8 cellular contexts compared by ENCODE assay signal in the genomic region with DNA sequence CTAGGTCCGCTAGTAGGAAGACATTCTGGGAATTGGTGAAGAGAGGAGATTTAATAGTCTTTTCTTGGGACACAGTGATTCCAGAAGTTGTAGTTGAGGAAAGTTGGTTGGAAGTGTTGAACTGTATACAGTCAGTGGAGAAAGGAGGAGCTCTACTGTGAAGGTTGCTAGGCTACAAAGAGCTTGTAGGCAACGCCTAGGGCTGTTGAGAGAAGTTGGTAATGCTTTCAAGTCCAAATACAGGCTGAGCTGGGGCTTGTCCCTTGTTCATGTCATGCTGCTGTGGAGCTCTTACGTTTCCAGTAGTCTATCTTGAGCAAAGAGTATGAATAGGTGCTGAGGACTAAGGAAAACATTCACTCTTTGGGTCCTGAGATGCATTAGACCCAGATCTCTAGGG. TPM values are rescaled to one million over a fixed set of nuclear protein-coding genes. Genes with fewer than 3 reads are reported as not detected.
A peak's percentile ranks its signal among the peaks of the same experiment; 100 is the strongest.
DNase-seq lines count a peak whose midpoint lies in the region; ATAC-seq and TF ChIP-seq lines count a peak whose summit lies in the region.

No MANE protein-coding gene starts in this region.

- no peaks in the 10 kb centered on the region for H3K9me3 Mint-ChIP-seq in activated naive CD4-positive, alpha-beta T cell treated with anti-CD3 and anti-CD28 coated beads, Interleukin-2, amount 10 ng/mL, durations not matched to agents 7 days and 5 days
- no peaks in the 10 kb centered on the region for H3K9me3 Mint-ChIP-seq in activated CD8-positive, alpha-beta T cell treated with anti-CD3 and anti-CD28 coated beads for 36 hours
- no peaks in the 10 kb centered on the region for H3K9me3 Mint-ChIP-seq in stimulated activated effector memory CD8-positive, alpha-beta T cell treated with anti-CD3 and anti-CD28 coated beads, Interleukin-12 subunit alpha, Interleukin-12 subunit beta, amount 100 ng/mL, for 72 hours

- ATAC-seq in activated CD8-positive, alpha-beta T cell treated with anti-CD3 and anti-CD28 coated beads for 36 hours: no peak
- ATAC-seq in stimulated activated effector memory CD8-positive, alpha-beta T cell treated with anti-CD3 and anti-CD28 coated beads, Interleukin-12 subunit alpha, Interleukin-12 subunit beta, amount 100 ng/mL, for 72 hours: no peak
- ATAC-seq in HG02970 (IDR thresholded peaks at IDR 0.05; ENCODE audit: low FRiP score, unreplicated experiment) (no peak), HG03135 (IDR thresholded peaks at IDR 0.05; ENCODE audit: unreplicated experiment) (no peak)

- peak overlapping the region; percentile 89 to 91 for H3K27ac ChIP-seq in right atrium auricular region

- no peaks in the 10 kb centered on the region for H3K27me3 ChIP-seq in right atrium auricular region

- intact Hi-C loops in activated CD8-positive, alpha-beta T cell treated with anti-CD3 and anti-CD28 coated beads for 36 hours (cut with micrococcal nuclease): no loop called here

- peaks cover 27% of the 10 kb centered on the region for H3K4me1 Mint-ChIP-seq in activated naive CD4-positive, alpha-beta T cell treated with anti-CD3 and anti-CD28 coated beads, Interleukin-2, amount 10 ng/mL, durations not matched to agents 7 days and 5 days
- H3K4me1 Mint-ChIP-seq in activated CD8-positive, alpha-beta T cell treated with anti-CD3 and anti-CD28 coated beads for 36 hours (ENCODE audit: low read depth): peaks cover 31% of the 10 kb centered on the region
- peaks cover 28% of the 10 kb centered on the region for H3K4me1 Mint-ChIP-seq in stimulated activated effector memory CD8-positive, alpha-beta T cell treated with anti-CD3 and anti-CD28 coated beads, Interleukin-12 subunit alpha, Interleukin-12 subunit beta, amount 100 ng/mL, for 72 hours

- no peak for DNase-seq in activated naive CD4-positive, alpha-beta T cell treated with anti-CD3 and anti-CD28 coated beads, Interleukin-2, amount 10 ng/mL, durations not matched to agents 7 days and 5 days
- no peak for DNase-seq in activated naive CD4-positive, alpha-beta T cell treated with Interleukin-2 at 50 U/mL for 16 hours
- peak; percentile 9 for DNase-seq in activated CD8-positive, alpha-beta T cell treated with anti-CD3 and anti-CD28 coated beads for 36 hours
- DNase-seq in right atrium auricular region (ENCODE audit: low spot score) (no peak), NCI-H1417 treated with DMSO at 0.1 percent for 48 hours (lab: John Stamatoyannopoulos, UW) (no peak)
- no peak for DNase-seq in stimulated activated effector memory CD8-positive, alpha-beta T cell treated with anti-CD3 and anti-CD28 coated beads, Interleukin-12 subunit alpha, Interleukin-12 subunit beta, amount 100 ng/mL, for 72 hours (ENCODE audit: low spot score in 2 of 2)

- H3K4me3 ChIP-seq in right atrium auricular region: peak overlapping the region; percentile 94 to 95

- H3K27me3 Mint-ChIP-seq in activated naive CD4-positive, alpha-beta T cell treated with anti-CD3 and anti-CD28 coated beads, Interleukin-2, amount 10 ng/mL, durations not matched to agents 7 days and 5 days: peaks cover 11% of the 10 kb centered on the region
- H3K27me3 Mint-ChIP-seq in activated CD8-positive, alpha-beta T cell treated with anti-CD3 and anti-CD28 coated beads for 36 hours: no peaks in the 10 kb centered on the region

- TF ChIP-seq CTCF in activated CD8-positive, alpha-beta T cell treated with anti-CD3 and anti-CD28 coated beads for 36 hours (IDR thresholded peaks at IDR 0.05): no peak
- TF ChIP-seq CTCF in right atrium auricular region (IDR thresholded peaks at IDR 0.05): no peak

- H3K4me3 Mint-ChIP-seq in activated naive CD4-positive, alpha-beta T cell treated with anti-CD3 and anti-CD28 coated beads, Interleukin-2, amount 10 ng/mL, durations not matched to agents 7 days and 5 days: peak overlapping the region; percentile 86
- H3K4me3 Mint-ChIP-seq in activated CD8-positive, alpha-beta T cell treated with anti-CD3 and anti-CD28 coated beads for 36 hours: peak overlapping the region; percentile 73
- peak overlapping the region; percentile 86 for H3K4me3 Mint-ChIP-seq in stimulated activated effector memory CD8-positive, alpha-beta T cell treated with anti-CD3 and anti-CD28 coated beads, Interleukin-12 subunit alpha, Interleukin-12 subunit beta, amount 100 ng/mL, for 72 hours

- POLR2A ChIA-PET in activated CD8-positive, alpha-beta T cell treated with anti-CD3 and anti-CD28 coated beads for 36 hours (lab: Charles Lee): interaction anchor here (1.3 kb wide), 1 partner anchor 42 kb away, joined by 3 read pairs; no protein-coding TSS in a partner anchor

- H3K36me3 ChIP-seq in right atrium auricular region: no peaks in the 10 kb centered on the region

- CTCF ChIA-PET in activated naive CD4-positive, alpha-beta T cell treated with anti-CD3 and anti-CD28 coated beads, Interleukin-2, amount 10 ng/mL, durations not matched to agents 7 days and 5 days (lab: Charles Lee): interaction anchor here (1.3 kb wide), 1 partner anchor 96 kb away, joined by 3 read pairs; no protein-coding TSS in a partner anchor
- CTCF ChIA-PET in activated CD8-positive, alpha-beta T cell treated with anti-CD3 and anti-CD28 coated beads for 36 hours (lab: Charles Lee): interaction anchor here (2.5 kb wide), 1 partner anchor 170 kb away, joined by 10 read pairs; no protein-coding TSS in a partner anchor

- H3K27ac Mint-ChIP-seq in activated naive CD4-positive, alpha-beta T cell treated with anti-CD3 and anti-CD28 coated beads, Interleukin-2, amount 10 ng/mL, durations not matched to agents 7 days and 5 days: peak overlapping the region; percentile 71
- peak overlapping the region; percentile 47 for H3K27ac Mint-ChIP-seq in activated CD8-positive, alpha-beta T cell treated with anti-CD3 and anti-CD28 coated beads for 36 hours
- H3K27ac Mint-ChIP-seq in stimulated activated effector memory CD8-positive, alpha-beta T cell treated with anti-CD3 and anti-CD28 coated beads, Interleukin-12 subunit alpha, Interleukin-12 subunit beta, amount 100 ng/mL, for 72 hours: peak overlapping the region; percentile 95

- no peaks in the 10 kb centered on the region for H3K9me3 ChIP-seq in right atrium auricular region

- H3K4me1 ChIP-seq in right atrium auricular region: peaks cover 0 to 31% of the 10 kb centered on the region in 2 donors

- peaks cover 1% of the 10 kb centered on the region for H3K36me3 Mint-ChIP-seq in activated naive CD4-positive, alpha-beta T cell treated with anti-CD3 and anti-CD28 coated beads, Interleukin-2, amount 10 ng/mL, durations not matched to agents 7 days and 5 days
- H3K36me3 Mint-ChIP-seq in activated CD8-positive, alpha-beta T cell treated with anti-CD3 and anti-CD28 coated beads for 36 hours (ENCODE audit: low read depth): no peaks in the 10 kb centered on the region
- no peaks in the 10 kb centered on the region for H3K36me3 Mint-ChIP-seq in stimulated activated effector memory CD8-positive, alpha-beta T cell treated with anti-CD3 and anti-CD28 coated beads, Interleukin-12 subunit alpha, Interleukin-12 subunit beta, amount 100 ng/mL, for 72 hours

RNA-seq across cellular contexts. Expression of gene TBCEL, which starts 1.1 kb away (rescaled TPM):
- total RNA-seq in activated CD8-positive, alpha-beta T cell treated with anti-CD3 and anti-CD28 coated beads for 36 hours: 1 to 10 TPM; 6.8 to 7.2 TPM
- 10 to 100 TPM; 23.0 to 31.0 TPM for total RNA-seq in right atrium auricular region
